Comparison of ENCODE assay signal across 33 cellular contexts in the genomic region with DNA sequence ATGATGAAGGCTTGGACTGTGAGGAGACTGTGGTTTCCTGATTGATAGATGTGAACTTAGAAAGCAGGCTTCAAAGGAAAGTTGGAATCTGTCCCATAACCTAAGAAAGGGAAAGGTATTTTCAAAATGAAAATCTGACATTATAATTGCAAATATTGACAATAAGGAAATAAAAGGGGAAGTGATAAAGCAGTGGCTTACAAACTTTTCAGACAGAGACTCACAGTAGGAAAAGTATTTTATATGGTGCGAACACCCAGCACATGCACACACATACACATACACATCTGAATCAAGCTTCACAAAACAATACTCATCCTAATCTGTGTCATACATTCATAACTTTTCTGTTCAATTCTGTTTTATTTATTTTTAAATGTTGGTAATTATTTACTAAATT. TPM values are rescaled to one million over a fixed set of nuclear protein-coding genes. Genes with fewer than 3 reads are reported as not detected.
"Had no signal": no experiment of that assay in that cellular context is flagged by ENCODE, and none has a peak within 500 bp of the region (broad histone marks: within the 10 kb centered on the region; RNA-seq: fewer than 3 reads in every experiment).

No MANE protein-coding gene starts in this region.

- H3K27me3 ChIP-seq: ovary, testis, uterus had no signal

- H3K36me3 ChIP-seq: ovary, spleen, suprapubic skin, tibial artery, transverse colon, upper lobe of right lung, uterus had no signal

- H3K9me3 ChIP-seq: ovary, psoas muscle, spleen, suprapubic skin, testis, tibial artery, transverse colon, upper lobe of right lung, uterus had no signal

- H3K27ac ChIP-seq: ovary, parathyroid adenoma, psoas muscle, skin epidermis, spleen, suprapubic skin, testis, tibial artery, transverse colon, upper lobe of right lung, uterus had no signal

- H3K4me2 ChIP-seq: smooth muscle cell had no signal

- DNase-seq: naive thymus-derived CD8-positive, alpha-beta T cell; nephron progenitor cell; occipital lobe; ovary; posterior cingulate gyrus; psoas muscle; right cardiac atrium; spleen; stimulated activated CD4-positive, alpha-beta T cell treated with anti-CD3 and anti-CD28 coated beads, Interleukin-12 subunit alpha, Interleukin-12 subunit beta, amount 100 ng/mL, for 4 hours; stimulated activated CD4-positive, alpha-beta T cell treated with anti-CD3 and anti-CD28 coated beads, Interleukin-1b, Interleukin-23, amount 100 ng/mL, for 48 hours; stimulated activated CD4-positive, alpha-beta T cell treated with anti-CD3 and anti-CD28 coated beads, Interleukin-4, amount 100 ng/mL, for 1 hour; stimulated activated CD4-positive, alpha-beta T cell treated with anti-CD3 and anti-CD28 coated beads, Interleukin-4, amount 100 ng/mL, for 4 hours; stimulated activated CD8-positive, alpha-beta memory T cell treated with anti-CD3 and anti-CD28 coated beads, Interleukin-4, amount 100 ng/mL, for 48 hours; stimulated activated naive CD4-positive, alpha-beta T cell; stimulated activated naive CD8-positive, alpha-beta T cell treated with anti-CD3 and anti-CD28 coated beads, Interleukin-15, amount 100 ng/mL, for 72 hours; stimulated activated naive CD8-positive, alpha-beta T cell treated with anti-CD3 and anti-CD28 coated beads, Interleukin-15, Interleukin-2, amounts not matched to agents 100 U/mL and 50 U/mL, for 24 hours; substantia nigra; testis; tibial artery; transverse colon; upper lobe of right lung; uterus had no signal

- ATAC-seq: naive thymus-derived CD8-positive, alpha-beta T cell; natural killer cell treated with Interleukin-12 subunit alpha and Interleukin-12 subunit beta and Interleukin-15 and Interleukin-18, amount 100 ng/mL, for 72 hours; psoas muscle; right cardiac atrium; sciatic nerve; stimulated activated memory B cell treated with anti-CD40 and anti-IgM and Interleukin-4, amounts not matched to agents 10 μg/mL and 1 μg/mL and 100 μg/mL, for 72 hours; stimulated activated naive CD8-positive, alpha-beta T cell treated with anti-CD3 and anti-CD28 coated beads, Interleukin-15, amount 100 ng/mL, for 72 hours; stimulated activated naive CD8-positive, alpha-beta T cell treated with anti-CD3 and anti-CD28 coated beads, Interleukin-15, Interleukin-2, amounts not matched to agents 100 U/mL and 50 U/mL, for 24 hours; upper lobe of right lung had no signal

- H3K4me3 ChIP-seq: ovary, psoas muscle, skin epidermis, smooth muscle cell, spleen, suprapubic skin, testis, tibial artery, transverse colon, upper lobe of right lung, uterus had no signal

- H3K9ac ChIP-seq: parathyroid adenoma had no signal

- H3K4me1 ChIP-seq: parathyroid adenoma, psoas muscle, spleen, suprapubic skin, testis, tibial artery, transverse colon, upper lobe of right lung, uterus had no signal

- H2AFZ ChIP-seq: parathyroid adenoma had no signal

RNA-seq across cellular contexts. Expression of gene PON1, which starts 4.8 kb away (rescaled TPM):
- total RNA-seq: naive thymus-derived CD8-positive, alpha-beta T cell; natural killer cell treated with Interleukin-12 subunit alpha and Interleukin-12 subunit beta and Interleukin-15 and Interleukin-18, amount 100 ng/mL, for 72 hours; neural crest cell; occipital lobe; osteoblast; psoas muscle; renal cortical epithelial cell; sciatic nerve; smooth muscle cell; spleen; urinary bladder; uterus had no signal
- polyA plus RNA-seq: naive thymus-derived CD8-positive, alpha-beta T cell; right cardiac atrium; smooth muscle cell had no signal
